Comparison of ENCODE assay signal across 8 cellular contexts in the genomic region with DNA sequence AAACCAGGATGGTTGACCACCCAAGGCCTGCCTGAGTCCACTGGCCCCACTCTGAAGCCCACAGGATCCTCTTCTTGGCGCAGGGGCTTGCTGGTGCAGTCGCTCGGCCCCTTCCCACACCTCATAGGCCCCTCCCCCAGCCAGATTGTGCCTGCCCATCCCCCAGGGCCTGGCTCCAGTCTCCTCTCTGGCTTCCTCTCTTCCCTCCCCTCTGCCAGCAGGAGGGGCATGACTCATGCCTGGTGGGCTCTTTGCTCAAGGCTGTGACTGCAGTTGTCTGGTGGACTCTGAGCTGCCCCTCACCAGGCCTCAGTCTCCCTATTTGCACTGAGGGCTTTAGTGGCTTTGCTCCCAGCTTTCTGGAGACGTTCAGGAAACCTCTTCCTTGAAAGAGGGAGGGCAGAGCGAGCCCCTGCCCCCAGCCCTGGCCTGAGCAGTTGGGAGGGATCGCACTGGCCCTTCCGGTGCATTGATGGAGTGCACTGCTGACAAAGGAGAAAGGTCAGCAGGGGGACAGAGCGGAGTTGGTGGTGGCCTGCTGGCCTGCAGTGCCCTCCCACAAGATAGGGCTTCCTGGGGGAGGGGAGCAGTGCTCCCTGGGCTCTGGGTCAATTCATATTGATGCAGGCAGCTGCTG.
A peak's percentile ranks its signal among the peaks of the same experiment; 100 is the strongest.
DNase-seq lines count a peak whose midpoint lies in the region; ATAC-seq, FAIRE-seq and TF ChIP-seq lines count a peak whose summit lies in the region.

No MANE protein-coding gene starts in this region.

- FAIRE-seq in GM19239 (lab: Jason Lieb, UNC): no peak

- H3K9me3 ChIP-seq in PC-3 (ENCODE audit: low read length): no peaks in the 10 kb centered on the region
- H3K9me3 ChIP-seq in osteoblast (ENCODE audit: low read depth, low read length): no peaks in the 10 kb centered on the region

- peaks cover 11% of the 10 kb centered on the region for H3F3A ChIP-seq in PC-3 (ENCODE audit: low read length, unreplicated experiment)

- BruUV-seq in PC-3 (replicated peaks; lab: Mats Ljungman, UMichigan): no TSS peak

- H3K79me2 ChIP-seq in PC-3 (ENCODE audit: low read length) (peaks cover 17% of the 10 kb centered on the region), osteoblast (ENCODE audit: insufficient read depth, low read length) (peaks cover 98% of the 10 kb centered on the region)

- H3K4me1 ChIP-seq in PC-3 (ENCODE audit: insufficient read depth, low read length) (peaks cover 41% of the 10 kb centered on the region), osteoblast (ENCODE audit: insufficient read depth, low read length) (peaks cover 42% of the 10 kb centered on the region)

- H4K20me1 ChIP-seq in PC-3 (ENCODE audit: low read length) (no peaks in the 10 kb centered on the region), osteoblast (ENCODE audit: insufficient read depth, low read length) (peaks cover 69% of the 10 kb centered on the region)

- peak; percentile 91 for DNase-seq in ELF-1 (ENCODE audit: low read depth, low spot score)
- peak; percentile 71 for DNase-seq in PC-3
- DNase-seq in fibroblast of pulmonary artery (ENCODE audit: low read depth): no peak
- DNase-seq in osteoblast (ENCODE audit: insufficient read length, low spot score, missing footprints): peak; percentile 93
- DNase-seq in GF-D8 (lab: John Stamatoyannopoulos, UW): no peak
- no peak for DNase-seq in GM19239 (ENCODE audit: insufficient read length, low spot score)

- H3K27me3 ChIP-seq in PC-3 (ENCODE audit: low read length) (no peaks in the 10 kb centered on the region), osteoblast (ENCODE audit: insufficient read depth, low read length) (no peaks in the 10 kb centered on the region)

- H2AFZ ChIP-seq in PC-3 (ENCODE audit: low read length) (no peak overlapping the region), osteoblast (ENCODE audit: low read length) (no peak overlapping the region)

- no peak overlapping the region for H3K9ac ChIP-seq in PC-3 (ENCODE audit: low read length)

- H3K4me2 ChIP-seq in PC-3 (ENCODE audit: low read length): peak overlapping the region; percentile 2; the same call in 1 of the 2 replicates
- no peak overlapping the region for H3K4me2 ChIP-seq in osteoblast (ENCODE audit: insufficient read depth, low read length)

- intact Hi-C loops in PC-3 (cut with micrococcal nuclease): no loop called here

- TF ChIP-seq CTCF in PC-3 (conservative IDR thresholded peaks at IDR 0.05; ENCODE audit: low read depth, low read length): peak; percentile 31; the same call in 1 of the 2 replicates
- peak; percentile 4 for TF ChIP-seq CTCF in fibroblast of pulmonary artery (IDR thresholded peaks at IDR 0.05; ENCODE audit: low read length, missing control alignments)
- TF ChIP-seq CTCF in osteoblast (IDR thresholded peaks at IDR 0.05; ENCODE audit: extremely low read depth, low read depth, low read length): no peak

- no peak overlapping the region for H3K4me3 ChIP-seq in PC-3 (ENCODE audit: low read length)
- no peak overlapping the region for H3K4me3 ChIP-seq in fibroblast of pulmonary artery (replicated peaks; ENCODE audit: low read depth, low read length)
- no peak overlapping the region for H3K4me3 ChIP-seq in osteoblast (ENCODE audit: insufficient read depth, low read length)

- H3K9me2 ChIP-seq in PC-3 (replicated peaks; ENCODE audit: low read length): no peaks in the 10 kb centered on the region

- POLR2A ChIA-PET in PC-3 (lab: Charles Lee; ENCODE audit: unreplicated experiment): no interaction called here

- no peak overlapping the region for H3K27ac ChIP-seq in PC-3 (ENCODE audit: low read length)
- no peak overlapping the region for H3K27ac ChIP-seq in osteoblast (ENCODE audit: low read depth, low read length)

- peaks cover 3% of the 10 kb centered on the region; the same call in 1 of the 2 replicates for H3K36me3 ChIP-seq in PC-3 (ENCODE audit: low read depth, low read length)
- H3K36me3 ChIP-seq in osteoblast (ENCODE audit: insufficient read depth, low read length): peaks cover 34% of the 10 kb centered on the region

- ATAC-seq in PC-3 (no peak), HG03159 (IDR thresholded peaks at IDR 0.05; ENCODE audit: unreplicated experiment) (no peak), GM19452 (IDR thresholded peaks at IDR 0.05; ENCODE audit: unreplicated experiment) (no peak)

- CTCF ChIA-PET in PC-3 (lab: Charles Lee): no interaction called here

Comparison
In these comparisons a context has a peak if more than half of its experiments do, and no peak if none do; other contexts are left out.
1. DNase-seq: peak in ELF-1 (single experiment), PC-3 (single experiment) and osteoblast (single experiment); none in fibroblast of pulmonary artery (single experiment), GF-D8 (single experiment) and GM19239 (single experiment).